In genomic region chr17:8360751-8361150, GRCh38 we compare ENCODE assay signal across 18 cellular contexts. TPM values are rescaled to one million over a fixed set of nuclear protein-coding genes. Genes with fewer than 3 reads are reported as not detected.
DNase-seq lines count a peak whose midpoint lies in the region; ATAC-seq and TF ChIP-seq lines count a peak whose summit lies in the region.
"Had no signal": no experiment of that assay in that cellular context is flagged by ENCODE, and none has a peak within 500 bp of the region (broad histone marks: within the 10 kb centered on the region; RNA-seq: fewer than 3 reads in every experiment).

No MANE protein-coding gene starts in this region.

- H3K4me3 ChIP-seq in Karpas-422 (ENCODE audit: low read length) (no peak overlapping the region), lower lobe of right lung (no peak overlapping the region)

- TF ChIP-seq CTCF in chondrocyte (IDR thresholded peaks at IDR 0.05), result no peak
- no peak for TF ChIP-seq CTCF in lower lobe of right lung (IDR thresholded peaks at IDR 0.05)

- H3K4me3 Mint-ChIP-seq in chondrocyte (ENCODE audit: unreplicated experiment), result no peak overlapping the region
- H3K4me3 Mint-ChIP-seq in stimulated activated effector memory CD8-positive, alpha-beta T cell treated with anti-CD3 and anti-CD28 coated beads, Interleukin-12 subunit alpha, Interleukin-12 subunit beta, amount 100 ng/mL, for 72 hours, result no peak overlapping the region
- H3K4me3 Mint-ChIP-seq in stimulated activated naive CD8-positive, alpha-beta T cell treated with anti-CD3 and anti-CD28 coated beads, Interleukin-15, amount 100 ng/mL, for 72 hours, result no peak overlapping the region
- H3K4me3 Mint-ChIP-seq: neural crest cell had no signal

- H3K9me3 Mint-ChIP-seq in chondrocyte (ENCODE audit: low read depth), result peaks cover 4% of the 10 kb centered on the region
- H3K9me3 Mint-ChIP-seq in stimulated activated effector memory CD8-positive, alpha-beta T cell treated with anti-CD3 and anti-CD28 coated beads, Interleukin-12 subunit alpha, Interleukin-12 subunit beta, amount 100 ng/mL, for 72 hours, result no peaks in the 10 kb centered on the region
- no peaks in the 10 kb centered on the region for H3K9me3 Mint-ChIP-seq in stimulated activated naive CD8-positive, alpha-beta T cell treated with anti-CD3 and anti-CD28 coated beads, Interleukin-15, amount 100 ng/mL, for 72 hours

- H3K27ac Mint-ChIP-seq in chondrocyte (ENCODE audit: unreplicated experiment), result peak overlapping the region; percentile 68
- H3K27ac Mint-ChIP-seq in stimulated activated effector memory CD8-positive, alpha-beta T cell treated with anti-CD3 and anti-CD28 coated beads, Interleukin-12 subunit alpha, Interleukin-12 subunit beta, amount 100 ng/mL, for 72 hours, result peak overlapping the region; percentile 39
- no peak overlapping the region for H3K27ac Mint-ChIP-seq in stimulated activated naive CD8-positive, alpha-beta T cell treated with anti-CD3 and anti-CD28 coated beads, Interleukin-15, amount 100 ng/mL, for 72 hours

- H3K27ac ChIP-seq in Karpas-422 (ENCODE audit: low read length) (no peak overlapping the region), lower lobe of right lung (peak overlapping the region; percentile 10)

- intact Hi-C loops in lower lobe of right lung (cut with DNase I), result no loop called here

- peaks cover 42% of the 10 kb centered on the region for H3K4me1 Mint-ChIP-seq in chondrocyte (ENCODE audit: low read depth)
- H3K4me1 Mint-ChIP-seq in stimulated activated effector memory CD8-positive, alpha-beta T cell treated with anti-CD3 and anti-CD28 coated beads, Interleukin-12 subunit alpha, Interleukin-12 subunit beta, amount 100 ng/mL, for 72 hours, result peaks cover 7% of the 10 kb centered on the region
- peaks cover 11% of the 10 kb centered on the region for H3K4me1 Mint-ChIP-seq in stimulated activated naive CD8-positive, alpha-beta T cell treated with anti-CD3 and anti-CD28 coated beads, Interleukin-15, amount 100 ng/mL, for 72 hours

- ATAC-seq in lower lobe of right lung, result no peak
- ATAC-seq in stimulated activated effector memory CD8-positive, alpha-beta T cell treated with anti-CD3 and anti-CD28 coated beads, Interleukin-12 subunit alpha, Interleukin-12 subunit beta, amount 100 ng/mL, for 72 hours, result no peak
- ATAC-seq in HG02798 (IDR thresholded peaks at IDR 0.05; ENCODE audit: poor library complexity, unreplicated experiment), result no peak
- no peak for ATAC-seq in stimulated activated naive CD8-positive, alpha-beta T cell treated with anti-CD3 and anti-CD28 coated beads, Interleukin-15, amount 100 ng/mL, for 72 hours

- H3K4me2 ChIP-seq in Karpas-422 (ENCODE audit: low read depth, low read length, poor library complexity, severe bottlenecking), result no peak overlapping the region

- no peaks in the 10 kb centered on the region for H3K27me3 Mint-ChIP-seq in chondrocyte (ENCODE audit: low read depth)
- H3K27me3 Mint-ChIP-seq in stimulated activated naive CD8-positive, alpha-beta T cell treated with anti-CD3 and anti-CD28 coated beads, Interleukin-15, amount 100 ng/mL, for 72 hours, result no peaks in the 10 kb centered on the region

- H3K9ac ChIP-seq in Karpas-422 (ENCODE audit: low read length), result no peak overlapping the region

- no peak for DNase-seq in Karpas-422
- DNase-seq in chondrocyte (ENCODE audit: low spot score), result no peak
- no peak for DNase-seq in lower lobe of right lung
- no peak for DNase-seq in stimulated activated effector memory CD8-positive, alpha-beta T cell treated with anti-CD3 and anti-CD28 coated beads, Interleukin-12 subunit alpha, Interleukin-12 subunit beta, amount 100 ng/mL, for 72 hours (ENCODE audit: low spot score in 2 of 2)
- no peak for DNase-seq in stimulated activated naive CD8-positive, alpha-beta T cell treated with anti-CD3 and anti-CD28 coated beads, Interleukin-15, amount 100 ng/mL, for 72 hours
- DNase-seq in NCI-H2081 treated with DMSO at 0.1 percent for 48 hours (lab: John Stamatoyannopoulos, UW), result no peak
- DNase-seq: activated CD8-positive, alpha-beta memory T cell treated with anti-CD3 and anti-CD28 coated beads, Interleukin-2, amount 50 U/mL, for 48 hours; amniotic stem cell; Calu3; effector memory CD4-positive, alpha-beta T cell; hypothalamus; Kasumi-1; NCI-H1092 treated with DMSO at 0.1 percent for 48 hours; NCI-H524 treated with DMSO at 0.1 percent for 48 hours; SW 1271 had no signal

- H4K20me1 ChIP-seq in Karpas-422 (ENCODE audit: insufficient read depth, low read depth, low read length), result no peaks in the 10 kb centered on the region

- no peaks in the 10 kb centered on the region for H3K79me2 ChIP-seq in Karpas-422 (ENCODE audit: low read length)

- H3K9me2 ChIP-seq in Karpas-422 (replicated peaks; ENCODE audit: insufficient read depth, low read length), result no peaks in the 10 kb centered on the region

- H3K4me1 ChIP-seq in Karpas-422 (ENCODE audit: low read length) (no peaks in the 10 kb centered on the region), lower lobe of right lung (peaks cover 11% of the 10 kb centered on the region)

- H3K36me3 ChIP-seq in Karpas-422 (ENCODE audit: insufficient read depth, low read length), result no peaks in the 10 kb centered on the region
- H3K36me3 ChIP-seq in lower lobe of right lung, result peaks cover 4% of the 10 kb centered on the region

- no peaks in the 10 kb centered on the region for H3K9me3 ChIP-seq in Karpas-422 (ENCODE audit: low read length)
- H3K9me3 ChIP-seq in lower lobe of right lung, result no peaks in the 10 kb centered on the region

- peaks cover 2% of the 10 kb centered on the region for H3K36me3 Mint-ChIP-seq in chondrocyte (ENCODE audit: low read depth)
- H3K36me3 Mint-ChIP-seq in stimulated activated effector memory CD8-positive, alpha-beta T cell treated with anti-CD3 and anti-CD28 coated beads, Interleukin-12 subunit alpha, Interleukin-12 subunit beta, amount 100 ng/mL, for 72 hours, result no peaks in the 10 kb centered on the region

- H3K27me3 ChIP-seq in Karpas-422 (ENCODE audit: low read length), result no peaks in the 10 kb centered on the region
- H3K27me3 ChIP-seq in lower lobe of right lung (ENCODE audit: low read depth), result no peaks in the 10 kb centered on the region

- H2AFZ ChIP-seq in Karpas-422 (ENCODE audit: low read length), result peak overlapping the region; percentile 10; the same call in 1 of the 2 replicates

RNA-seq across cellular contexts. Expression of gene ODF4, which starts 21.1 kb away (rescaled TPM):
- total RNA-seq in Karpas-422 (2014; rRNA removed; shearing (Covaris generic); ENCODE audit: low replicate concordance), result not detected in 2 replicates
- total RNA-seq in chondrocyte (not detected in 3 replicates), lower lobe of right lung (not detected)
- total RNA-seq: Calu3, mesenteric fat pad, neural crest cell had no signal

RNA-seq across cellular contexts. Expression of gene RPL26, which starts 22.2 kb away (rescaled TPM):
- total RNA-seq in Karpas-422 (2014; rRNA removed; shearing (Covaris generic); ENCODE audit: low replicate concordance), result 4,201 and 4,757 TPM in 2 replicates
- total RNA-seq in chondrocyte, result 1,065 to 1,130 TPM (median 1,086 TPM) in 3 replicates
- total RNA-seq in lower lobe of right lung, result 1,194 TPM

RNA-seq across cellular contexts. Expression of gene RNF222, which starts 36.9 kb away (rescaled TPM):
- not detected in 2 replicates for total RNA-seq in Karpas-422 (2014; rRNA removed; shearing (Covaris generic); ENCODE audit: low replicate concordance)
- total RNA-seq in chondrocyte (not detected in 3 replicates), lower lobe of right lung (not detected)
- total RNA-seq: Calu3, mesenteric fat pad, neural crest cell had no signal

RNA-seq across cellular contexts. Expression of gene ARHGEF15, which starts 50.7 kb away (rescaled TPM):
- total RNA-seq in Karpas-422 (2014; rRNA removed; shearing (Covaris generic); ENCODE audit: low replicate concordance), result not detected in 2 replicates
- total RNA-seq in chondrocyte (not detected in 3 replicates), lower lobe of right lung (30.3 TPM)
- total RNA-seq: Calu3, neural crest cell had no signal

Comparison
In these comparisons a context has a peak if more than half of its experiments do, and no peak if none do; other contexts are left out.
1. H3K27ac Mint-ChIP-seq: peak in chondrocyte (single experiment) and stimulated activated effector memory CD8-positive, alpha-beta T cell treated with anti-CD3 and anti-CD28 coated beads, Interleukin-12 subunit alpha, Interleukin-12 subunit beta, amount 100 ng/mL, for 72 hours (single experiment); none in stimulated activated naive CD8-positive, alpha-beta T cell treated with anti-CD3 and anti-CD28 coated beads, Interleukin-15, amount 100 ng/mL, for 72 hours (0 of 2).